ENCODE assay signal across 8 cellular contexts in genomic region chr1:222711319-222712252, GRCh38. TPM values are rescaled to one million over a fixed set of nuclear protein-coding genes. Genes with fewer than 3 reads are reported as not detected.
DNase-seq lines count a peak whose midpoint lies in the region; ATAC-seq and TF ChIP-seq lines count a peak whose summit lies in the region.

No MANE protein-coding gene starts in this region.

- TF ChIP-seq CTCF in chondrocyte (IDR thresholded peaks at IDR 0.05): no peak

- no peaks in the 10 kb centered on the region for H3K27me3 Mint-ChIP-seq in activated CD4-positive, alpha-beta T cell treated with anti-CD3 and anti-CD28 coated beads for 36 hours
- no peaks in the 10 kb centered on the region for H3K27me3 Mint-ChIP-seq in chondrocyte (ENCODE audit: low read depth)

- DNase-seq in AG08395 (ENCODE audit: low spot score): peak; percentile 66
- peak; percentile 13 for DNase-seq in NCI-H345 treated with DMSO at 0.1 percent for 48 hours (lab: John Stamatoyannopoulos, UW; ENCODE audit: unreplicated experiment)
- DNase-seq in activated CD4-positive, alpha-beta T cell treated with anti-CD3 and anti-CD28 coated beads for 36 hours: peak; percentile 73
- no peak for DNase-seq in chondrocyte (ENCODE audit: low spot score)
- DNase-seq in left colon: peak; percentile 60 to 62
- peak; percentile 30 to 35 for DNase-seq in stimulated activated CD4-positive, alpha-beta T cell treated with anti-CD3 and anti-CD28 coated beads, Interleukin-2, amount 100 ng/mL, for 48 hours

- H3K36me3 Mint-ChIP-seq in activated CD4-positive, alpha-beta T cell treated with anti-CD3 and anti-CD28 coated beads for 36 hours (ENCODE audit: low read depth): peaks cover 26% of the 10 kb centered on the region
- H3K36me3 Mint-ChIP-seq in chondrocyte (ENCODE audit: low read depth): peaks cover 1% of the 10 kb centered on the region

- H3K4me1 Mint-ChIP-seq in activated CD4-positive, alpha-beta T cell treated with anti-CD3 and anti-CD28 coated beads for 36 hours: peaks cover 37% of the 10 kb centered on the region
- H3K4me1 Mint-ChIP-seq in chondrocyte (ENCODE audit: low read depth): peaks cover 43% of the 10 kb centered on the region

- peak overlapping the region; percentile 100 for H3K27ac Mint-ChIP-seq in activated CD4-positive, alpha-beta T cell treated with anti-CD3 and anti-CD28 coated beads for 36 hours
- peak overlapping the region; percentile 100 for H3K27ac Mint-ChIP-seq in chondrocyte (ENCODE audit: unreplicated experiment)

- no peaks in the 10 kb centered on the region for H3K9me3 Mint-ChIP-seq in activated CD4-positive, alpha-beta T cell treated with anti-CD3 and anti-CD28 coated beads for 36 hours (ENCODE audit: low read depth)
- no peaks in the 10 kb centered on the region for H3K9me3 Mint-ChIP-seq in chondrocyte (ENCODE audit: low read depth)

- peak; percentile 37 for ATAC-seq in GM18867 (IDR thresholded peaks at IDR 0.05; ENCODE audit: unreplicated experiment)
- peak; percentile 23 for ATAC-seq in HG03097 (IDR thresholded peaks at IDR 0.05; ENCODE audit: low FRiP score, unreplicated experiment)
- ATAC-seq in activated CD4-positive, alpha-beta T cell treated with anti-CD3 and anti-CD28 coated beads for 36 hours: peak; percentile 47
- ATAC-seq in left colon: peak; percentile 50

- CTCF ChIA-PET in activated CD4-positive, alpha-beta T cell treated with anti-CD3 and anti-CD28 coated beads for 36 hours (lab: Charles Lee): interaction anchor here (0.9 to 1.0 kb wide), 3 partner anchors 10 to 77 kb away, joined by 3 read pairs; no protein-coding TSS in a partner anchor

- POLR2A ChIA-PET in activated CD4-positive, alpha-beta T cell treated with anti-CD3 and anti-CD28 coated beads for 36 hours (lab: Charles Lee): interaction anchor here (0.7 to 1.7 kb wide), 3 partner anchors 67 to 422 kb away, joined by 3 to 8 read pairs (median 4); no protein-coding TSS in a partner anchor

- intact Hi-C loops in activated CD4-positive, alpha-beta T cell treated with anti-CD3 and anti-CD28 coated beads for 36 hours (cut with DNase I, micrococcal nuclease): loop anchor here (1.0 to 10.0 kb wide), 11 partner anchors 56 to 1134 kb away; partner anchors contain the start of genes DISP1 (in 1 of the 2), DUSP10 (in 1 of the 2), SUSD4 (in 1 of the 2) and TAF1A (in 1 of the 2)
- intact Hi-C loops in left colon (cut with DNase I, micrococcal nuclease): loop anchor here in 1 of 2 donors (5.0 kb wide), 1 partner anchor 69 kb away; no protein-coding TSS in a partner anchor

- H3K4me3 Mint-ChIP-seq in activated CD4-positive, alpha-beta T cell treated with anti-CD3 and anti-CD28 coated beads for 36 hours: peak overlapping the region; percentile 98
- H3K4me3 Mint-ChIP-seq in chondrocyte (ENCODE audit: unreplicated experiment): peak overlapping the region; percentile 92

RNA-seq across cellular contexts. Expression of gene AIDA, which starts 0.7 kb away (rescaled TPM):
- 10 to 100 TPM; 60.1 to 70.7 TPM for total RNA-seq in activated CD4-positive, alpha-beta T cell treated with anti-CD3 and anti-CD28 coated beads for 36 hours
- total RNA-seq in chondrocyte (67.9 to 75.1 TPM (median 74.5 TPM) in 3 replicates), left colon (10 to 100 TPM; 30.6 to 41.2 TPM)

RNA-seq across cellular contexts. Expression of gene BROX, which starts 0.8 kb away (rescaled TPM):
- total RNA-seq in activated CD4-positive, alpha-beta T cell treated with anti-CD3 and anti-CD28 coated beads for 36 hours: 10 to 100 TPM; 37.5 to 42.9 TPM
- total RNA-seq in chondrocyte (32.5 to 36.1 TPM (median 35.6 TPM) in 3 replicates), left colon (10 to 100 TPM; 65.9 to 71.4 TPM)

RNA-seq across cellular contexts. Expression of gene FAM177B, which starts 25.4 kb away (rescaled TPM):
- total RNA-seq in activated CD4-positive, alpha-beta T cell treated with anti-CD3 and anti-CD28 coated beads for 36 hours: not detected
- total RNA-seq in chondrocyte (not detected in 3 replicates), left colon (10 to 100 TPM; 17.8 to 19.1 TPM)

Comparison
In these comparisons a context has a peak if more than half of its experiments do, and no peak if none do; other contexts are left out.
1. RNA of gene FAM177B, which starts 25.4 kb away (total RNA-seq): 17.8 to 19.1 TPM in left colon; not detected in activated CD4-positive, alpha-beta T cell treated with anti-CD3 and anti-CD28 coated beads for 36 hours and not detected in chondrocyte; every median in the first group is over 10 times any median in the second.
2. Peak in every context shown above with its lines, with median percentiles within 50 percentile points of each other: ATAC-seq.